Comparison of ENCODE assay signal across 17 cellular contexts in genomic region chr13:41693434-41693833, GRCh38.
"Had no signal": no experiment of that assay in that cellular context is flagged by ENCODE, and none has a peak within 500 bp of the region (broad histone marks: within the 10 kb centered on the region; RNA-seq: fewer than 3 reads in every experiment).

No MANE protein-coding gene starts in this region.

- H3K36me3 ChIP-seq: thoracic aorta had no signal

- H3K27ac ChIP-seq: gastroesophageal sphincter, left ventricle myocardium inferior had no signal

- H3K27me3 ChIP-seq: gastroesophageal sphincter had no signal

- DNase-seq: activated naive CD4-positive, alpha-beta T cell treated with Interleukin-2 at 50 U/mL for 16 hours; activated naive CD8-positive, alpha-beta T cell treated with anti-CD3 and anti-CD28 coated beads, Interleukin-2, amount 50 U/mL, for 24 hours; activated T-cell treated with anti-CD3 and anti-CD28 coated beads for 4 hours; caudate nucleus; effector CD4-positive, alpha-beta T cell; left ventricle myocardium inferior; natural killer cell; nucleus accumbens; right cardiac atrium; SK-N-SH; stimulated activated CD4-positive, alpha-beta T cell treated with anti-CD3 and anti-CD28 coated beads, Interleukin-1b, Interleukin-23, amount 100 ng/mL, for 48 hours; T-cell; T-helper 9 cell had no signal

- ATAC-seq: activated CD4-positive, CD25-positive, alpha-beta regulatory T cell treated with anti-CD3 and anti-CD28 coated beads, Interleukin-2, amount 50 U/mL, for 24 hours; activated naive CD8-positive, alpha-beta T cell treated with anti-CD3 and anti-CD28 coated beads, Interleukin-2, amount 50 U/mL, for 24 hours; gastroesophageal sphincter; natural killer cell; right cardiac atrium; T-cell had no signal

- H3K4me2 ChIP-seq: SK-N-SH had no signal

- H3K9me3 ChIP-seq: gastroesophageal sphincter, left ventricle myocardium inferior, SK-N-SH, thoracic aorta had no signal

- H3K9ac ChIP-seq: SK-N-SH had no signal

- H3K4me3 ChIP-seq: coronary artery, gastroesophageal sphincter, left ventricle myocardium inferior, thoracic aorta had no signal
